Comparison of ENCODE assay signal across 31 cellular contexts in the genomic region with DNA sequence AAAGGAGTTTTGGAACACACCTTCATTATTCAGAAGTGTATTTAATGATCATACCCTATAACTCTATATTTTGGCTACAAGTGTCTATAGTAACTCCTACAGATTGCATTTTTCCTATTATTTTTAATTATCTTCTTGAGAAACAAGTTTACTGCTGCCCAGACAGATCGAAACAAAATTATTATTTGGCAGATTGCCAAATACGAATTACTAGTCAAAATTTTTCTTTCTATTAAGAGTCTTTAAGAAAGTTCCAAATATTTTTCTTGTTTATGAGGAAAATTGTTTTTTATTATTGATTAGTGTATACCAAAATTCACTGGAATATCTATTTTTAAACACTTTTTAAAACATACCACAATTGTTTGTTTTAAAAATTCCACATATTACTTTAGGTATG.
"Had no signal": no experiment of that assay in that cellular context is flagged by ENCODE, and none has a peak within 500 bp of the region (broad histone marks: within the 10 kb centered on the region; RNA-seq: fewer than 3 reads in every experiment).

No MANE protein-coding gene starts in this region.

- H3K36me3 ChIP-seq: adrenal gland, brain microvascular endothelial cell, breast epithelium had no signal

- H3K27me3 ChIP-seq: adrenal gland, body of pancreas, brain microvascular endothelial cell, breast epithelium had no signal

- DNase-seq: activated B cell treated with CpG ODN at 0.5 μM for 24 hours; activated CD4-positive, alpha-beta memory T cell treated with anti-CD3 and anti-CD28 coated beads for 36 hours; activated CD4-positive, alpha-beta T cell treated with anti-CD3 and anti-CD28 coated beads for 4 hours; activated CD4-positive, alpha-beta T cell treated with anti-CD3 and anti-CD28 coated beads, Interleukin-2, amount 10 ng/mL, durations not matched to agents 24 days and 14 days; activated CD4-positive, alpha-beta T cell treated with anti-CD3 and anti-CD28 coated beads, Interleukin-2, amount 50 U/mL, for 1 hour; activated CD4-positive, alpha-beta T cell treated with anti-CD3 and anti-CD28 coated beads, Interleukin-2, amount 50 U/mL, for 4 hours; activated CD4-positive, CD25-positive, alpha-beta regulatory T cell treated with anti-CD3 and anti-CD28 coated beads, Interleukin-2, amount 50 U/mL, for 72 hours; activated CD8-positive, alpha-beta memory T cell treated with anti-CD3 and anti-CD28 coated beads, Interleukin-2, amount 50 U/mL, for 4 hours; activated CD8-positive, alpha-beta T cell treated with anti-CD3 and anti-CD28 coated beads for 36 hours; activated effector memory CD4-positive, alpha-beta T cell treated with anti-CD3 and anti-CD28 coated beads, Interleukin-2, amount 50 U/mL, for 16 hours; activated gamma-delta T cell treated with Interleukin-2 at 50 U/mL for 16 hours; activated naive CD4-positive, alpha-beta T cell; activated naive CD4-positive, alpha-beta T cell treated with anti-CD3 and anti-CD28 coated beads for 36 hours; activated naive CD4-positive, alpha-beta T cell treated with anti-CD3 and anti-CD28 coated beads, Interleukin-2, amount 50 U/mL, for 16 hours; activated naive CD8-positive, alpha-beta T cell treated with anti-CD3 and anti-CD28 coated beads for 36 hours; activated T-cell treated with anti-CD3 and anti-CD28 coated beads for 4 hours; activated T-cell treated with anti-CD3 and anti-CD28 coated beads, Interleukin-2, amount 50 U/mL, for 1 hour; activated T-cell treated with anti-CD3 and anti-CD28 coated beads, Interleukin-2, amount 50 U/mL, for 4 hours; activated T-cell treated with anti-CD3 and anti-CD28 coated beads, Interleukin-2, amount 50 U/mL, for 72 hours; adrenal gland; amniotic stem cell; aorta; body of pancreas; brain microvascular endothelial cell; central memory CD4-positive, alpha-beta T cell; T-helper 2 cell; T-helper 9 cell had no signal

- H3K4me1 ChIP-seq: adrenal gland, body of pancreas, breast epithelium had no signal

- FAIRE-seq: astrocyte, TTC549 had no signal

- H3K9me3 ChIP-seq: adrenal gland, body of pancreas had no signal

- H3K27ac ChIP-seq: adrenal gland, body of pancreas, brain microvascular endothelial cell, breast epithelium, VCaP had no signal

- H3K4me3 ChIP-seq: adrenal gland, body of pancreas, breast epithelium had no signal
